Comparison of ENCODE assay signal across 9 cellular contexts in the genomic region with DNA sequence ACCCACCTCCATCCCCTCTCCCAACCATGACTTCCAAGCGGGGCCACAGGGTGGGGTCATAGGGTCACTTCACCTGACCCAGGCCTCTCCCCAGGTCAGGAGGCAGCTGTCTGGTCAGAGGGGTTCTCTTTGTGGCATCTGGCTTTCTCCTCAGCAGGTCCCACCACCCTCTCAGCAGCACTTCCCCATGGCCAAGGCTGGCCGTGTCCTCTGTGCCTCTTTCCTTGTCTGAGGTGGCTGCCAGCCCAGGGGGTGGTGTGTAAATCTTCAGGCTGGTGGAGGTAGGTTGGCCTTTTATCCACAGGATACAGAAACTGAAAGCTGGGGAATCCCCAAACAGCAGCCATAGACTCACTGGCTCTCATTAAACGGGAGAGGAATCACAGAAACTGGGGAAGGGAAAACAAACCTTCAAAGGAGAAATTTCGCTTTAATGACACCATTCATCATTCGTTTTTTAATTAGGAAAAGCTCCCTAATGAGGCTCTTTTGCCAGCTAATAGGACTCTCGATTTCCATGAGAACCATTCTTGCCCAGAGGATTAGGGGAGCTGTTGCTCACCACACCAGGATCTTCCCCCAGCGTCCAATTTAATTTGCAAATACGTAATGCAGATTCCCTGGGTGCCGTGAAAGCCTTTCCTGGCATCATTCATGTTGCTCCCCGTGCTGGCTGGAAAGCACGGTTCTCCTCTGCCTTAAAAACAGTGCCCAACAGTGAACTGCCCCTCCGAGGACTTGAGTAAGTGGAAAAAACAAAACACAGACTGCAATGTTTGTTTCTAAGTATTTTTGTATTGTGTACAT. TPM values are rescaled to one million over a fixed set of nuclear protein-coding genes. Genes with fewer than 3 reads are reported as not detected.
DNase-seq lines count a peak whose midpoint lies in the region; ATAC-seq and TF ChIP-seq lines count a peak whose summit lies in the region.
"Had no signal": no experiment of that assay in that cellular context is flagged by ENCODE, and none has a peak within 500 bp of the region (broad histone marks: within the 10 kb centered on the region; RNA-seq: fewer than 3 reads in every experiment).

No MANE protein-coding gene starts in this region.

- H3K27me3 ChIP-seq in A673 (replicated peaks; ENCODE audit: insufficient read depth, low read depth, low read length, poor library complexity), result no peaks in the 10 kb centered on the region

- in situ Hi-C loops in KBM-7 (cut with MboI; ENCODE audit: low pct_unique_long_range_greater_than_20kb, low sequenced_read_pairs), result no loop called here

- H3K4me3 Mint-ChIP-seq in activated CD8-positive, alpha-beta memory T cell treated with anti-CD3 and anti-CD28 coated beads, Interleukin-2, amount 10 ng/mL, durations not matched to agents 7 days and 5 days, result peak overlapping the region; percentile 35
- peak overlapping the region in 1 of 2 donors; percentile 39 for H3K4me3 Mint-ChIP-seq in stimulated activated naive B cell treated with anti-CD40 and anti-IgM and Interleukin-4, amounts not matched to agents 10 μg/mL and 1 μg/mL and 100 μg/mL, for 72 hours

- no peaks in the 10 kb centered on the region for H3K9me3 ChIP-seq in A673 (ENCODE audit: low read depth, low read length, poor library complexity, severe bottlenecking)

- DNase-seq in activated CD8-positive, alpha-beta memory T cell treated with anti-CD3 and anti-CD28 coated beads, Interleukin-2, amount 10 ng/mL, durations not matched to agents 7 days and 5 days, result peak; percentile 62
- no peak for DNase-seq in activated CD8-positive, alpha-beta memory T cell treated with anti-CD3 and anti-CD28 coated beads, Interleukin-2, amount 50 U/mL, for 48 hours
- DNase-seq in activated T-cell treated with anti-CD3 and anti-CD28 coated beads for 4 hours (peak; percentile 15), hepatic stellate cell (ENCODE audit: low spot score) (peak; percentile 37), KBM-7 (no peak), A673 (ENCODE audit: low spot score) (no peak)
- no peak for DNase-seq in stimulated activated naive B cell treated with anti-CD40 and anti-IgM and Interleukin-4, amounts not matched to agents 10 μg/mL and 1 μg/mL and 100 μg/mL, for 72 hours

- H3K36me3 ChIP-seq in A673 (ENCODE audit: insufficient read depth, low read length, poor library complexity, severe bottlenecking), result no peaks in the 10 kb centered on the region

- POLR2A ChIA-PET in A673 (lab: Charles Lee; ENCODE audit: low non-redundant PET), result no interaction called here

- no peaks in the 10 kb centered on the region for H3K9me3 Mint-ChIP-seq in activated CD8-positive, alpha-beta memory T cell treated with anti-CD3 and anti-CD28 coated beads, Interleukin-2, amount 10 ng/mL, durations not matched to agents 7 days and 5 days (ENCODE audit: low read depth)
- H3K9me3 Mint-ChIP-seq in stimulated activated naive B cell treated with anti-CD40 and anti-IgM and Interleukin-4, amounts not matched to agents 10 μg/mL and 1 μg/mL and 100 μg/mL, for 72 hours, result no peaks in the 10 kb centered on the region

- no peaks in the 10 kb centered on the region for H3K4me1 ChIP-seq in A673 (ENCODE audit: insufficient read depth, low read length, poor library complexity, severe bottlenecking)

- no peak for TF ChIP-seq CTCF in A673 (conservative IDR thresholded peaks at IDR 0.05; ENCODE audit: low read depth, low read length)

- H3K27ac Mint-ChIP-seq in activated CD8-positive, alpha-beta memory T cell treated with anti-CD3 and anti-CD28 coated beads, Interleukin-2, amount 10 ng/mL, durations not matched to agents 7 days and 5 days, result peak overlapping the region; percentile 70
- peak overlapping the region; percentile 75 for H3K27ac Mint-ChIP-seq in stimulated activated naive B cell treated with anti-CD40 and anti-IgM and Interleukin-4, amounts not matched to agents 10 μg/mL and 1 μg/mL and 100 μg/mL, for 72 hours

- no peaks in the 10 kb centered on the region for H3K36me3 Mint-ChIP-seq in activated CD8-positive, alpha-beta memory T cell treated with anti-CD3 and anti-CD28 coated beads, Interleukin-2, amount 10 ng/mL, durations not matched to agents 7 days and 5 days
- no peaks in the 10 kb centered on the region for H3K36me3 Mint-ChIP-seq in stimulated activated naive B cell treated with anti-CD40 and anti-IgM and Interleukin-4, amounts not matched to agents 10 μg/mL and 1 μg/mL and 100 μg/mL, for 72 hours

- intact Hi-C loops in A673 (cut with micrococcal nuclease; ENCODE audit: unreplicated experiment), result no loop called here

- peaks cover 40% of the 10 kb centered on the region for H3K4me1 Mint-ChIP-seq in activated CD8-positive, alpha-beta memory T cell treated with anti-CD3 and anti-CD28 coated beads, Interleukin-2, amount 10 ng/mL, durations not matched to agents 7 days and 5 days
- H3K4me1 Mint-ChIP-seq in stimulated activated naive B cell treated with anti-CD40 and anti-IgM and Interleukin-4, amounts not matched to agents 10 μg/mL and 1 μg/mL and 100 μg/mL, for 72 hours, result peaks cover 23 to 24% of the 10 kb centered on the region in 2 donors

- no peaks in the 10 kb centered on the region for H3K27me3 Mint-ChIP-seq in activated CD8-positive, alpha-beta memory T cell treated with anti-CD3 and anti-CD28 coated beads, Interleukin-2, amount 10 ng/mL, durations not matched to agents 7 days and 5 days
- H3K27me3 Mint-ChIP-seq in stimulated activated naive B cell treated with anti-CD40 and anti-IgM and Interleukin-4, amounts not matched to agents 10 μg/mL and 1 μg/mL and 100 μg/mL, for 72 hours, result peaks cover 4 to 14% of the 10 kb centered on the region in 2 donors

- no TSS peak for BruUV-seq in A673 (replicated peaks; lab: Mats Ljungman, UMichigan)

- no peak overlapping the region for H3K27ac ChIP-seq in A673 (ENCODE audit: low read depth, low read length, poor library complexity, severe bottlenecking)
- H3K27ac ChIP-seq: SK-N-MC had no signal

- H3K4me3 ChIP-seq in A673 (ENCODE audit: low read depth, low read length, poor library complexity, severe bottlenecking), result no peak overlapping the region
- H3K4me3 ChIP-seq: SK-N-MC had no signal

- peak; percentile 73 for ATAC-seq in activated CD8-positive, alpha-beta memory T cell treated with anti-CD3 and anti-CD28 coated beads, Interleukin-2, amount 10 ng/mL, durations not matched to agents 7 days and 5 days
- peak; percentile 50 to 66 for ATAC-seq in stimulated activated naive B cell treated with anti-CD40 and anti-IgM and Interleukin-4, amounts not matched to agents 10 μg/mL and 1 μg/mL and 100 μg/mL, for 72 hours (replicated peaks)
- ATAC-seq in GM21737 (IDR thresholded peaks at IDR 0.05; ENCODE audit: unreplicated experiment), result no peak

- CTCF ChIA-PET in activated CD8-positive, alpha-beta memory T cell treated with anti-CD3 and anti-CD28 coated beads, Interleukin-2, amount 10 ng/mL, durations not matched to agents 7 days and 5 days (lab: Charles Lee), result interaction anchor here (0.8 to 2.3 kb wide), 11 partner anchors 9 to 317 kb away, joined by 3 to 12 read pairs (median 4); partner anchors contain the start of genes LRRC37B and PSMD11
- CTCF ChIA-PET in A673 (lab: Charles Lee), result no interaction called here

RNA-seq across cellular contexts. Expression of gene C17orf75, which starts 18.0 kb away (rescaled TPM):
- 10 to 100 TPM; 32.3 to 39.0 TPM for total RNA-seq in activated CD8-positive, alpha-beta memory T cell treated with anti-CD3 and anti-CD28 coated beads, Interleukin-2, amount 10 ng/mL, durations not matched to agents 7 days and 5 days
- 26.9 and 37.3 TPM in 2 replicates for total RNA-seq in A673 (2021)

RNA-seq across cellular contexts. Expression of gene ZNF207, which starts 26.0 kb away (rescaled TPM):
- 100 to 1,000 TPM; 271 to 292 TPM for total RNA-seq in activated CD8-positive, alpha-beta memory T cell treated with anti-CD3 and anti-CD28 coated beads, Interleukin-2, amount 10 ng/mL, durations not matched to agents 7 days and 5 days
- 177 and 178 TPM in 2 replicates for total RNA-seq in A673 (2021)

RNA-seq across cellular contexts. Expression of gene RHBDL3, which starts 58.4 kb away (rescaled TPM):
- under 1 TPM; 0.29 to 0.54 TPM for total RNA-seq in activated CD8-positive, alpha-beta memory T cell treated with anti-CD3 and anti-CD28 coated beads, Interleukin-2, amount 10 ng/mL, durations not matched to agents 7 days and 5 days
- 0.80 and 0.90 TPM in 2 replicates for total RNA-seq in A673 (2021)

Comparison
In these comparisons a context has a peak if more than half of its experiments do, and no peak if none do; other contexts are left out.
1. DNase-seq: peak in activated CD8-positive, alpha-beta memory T cell treated with anti-CD3 and anti-CD28 coated beads, Interleukin-2, amount 10 ng/mL, durations not matched to agents 7 days and 5 days (single experiment), activated T-cell treated with anti-CD3 and anti-CD28 coated beads for 4 hours (single experiment) and hepatic stellate cell (single experiment); none in activated CD8-positive, alpha-beta memory T cell treated with anti-CD3 and anti-CD28 coated beads, Interleukin-2, amount 50 U/mL, for 48 hours (single experiment), stimulated activated naive B cell treated with anti-CD40 and anti-IgM and Interleukin-4, amounts not matched to agents 10 μg/mL and 1 μg/mL and 100 μg/mL, for 72 hours (single experiment), KBM-7 (single experiment) and A673 (single experiment).